ENCODE assay signal across 24 cellular contexts in the genomic region with DNA sequence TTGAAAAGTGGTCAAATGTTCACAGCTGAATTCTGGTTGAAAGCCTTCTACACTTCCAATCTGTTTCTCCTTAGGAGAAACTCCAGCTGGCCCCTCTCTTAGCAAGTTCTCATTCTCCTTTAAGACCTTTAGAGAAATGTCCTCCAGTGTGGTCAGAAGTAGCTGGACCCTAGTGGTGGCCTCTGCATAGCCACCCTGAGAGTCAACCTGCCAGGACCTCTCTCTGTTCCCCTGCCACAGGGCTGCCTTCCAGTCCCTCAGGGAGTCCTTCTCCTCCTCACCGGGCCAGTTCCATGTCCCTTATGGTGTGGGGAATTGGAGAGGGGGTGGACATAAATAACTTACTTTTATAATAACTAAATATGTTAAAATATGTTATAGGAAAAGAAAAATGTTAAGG.
"Had no signal": no experiment of that assay in that cellular context is flagged by ENCODE, and none has a peak within 500 bp of the region (broad histone marks: within the 10 kb centered on the region; RNA-seq: fewer than 3 reads in every experiment).

No MANE protein-coding gene starts in this region.

- H3K36me3 ChIP-seq: MG63, SJSA1 had no signal

- H3K4me3 ChIP-seq: MG63, SJSA1, SK-N-MC had no signal

- H3K27ac ChIP-seq: HL-60, SJSA1, SK-N-MC had no signal

- H3K9me3 ChIP-seq: MG63, SJSA1 had no signal

- FAIRE-seq: HTR-8/SVneo, RCC 7860 had no signal

- DNase-seq: Karpas-422, KG1, MG63, NCI-H1092, NCI-H1105 treated with DMSO at 0.1 percent for 48 hours, NCI-H1417 treated with DMSO at 0.1 percent for 48 hours, NCI-H146, NCI-H1694 treated with DMSO at 0.1 percent for 48 hours, NCI-H1930, NCI-H2081, NCI-H2107, NCI-H226, NCI-H446, NCI-H510A, NCI-H524 treated with DMSO at 0.1 percent for 48 hours, NCI-H774, Right ventricle myocardium superior, RPMI8226, SIG-M5 had no signal

- H3K27me3 ChIP-seq: SJSA1 had no signal

- H3K4me1 ChIP-seq: SJSA1 had no signal
